21 cellular contexts compared by ENCODE assay signal in the genomic region with DNA sequence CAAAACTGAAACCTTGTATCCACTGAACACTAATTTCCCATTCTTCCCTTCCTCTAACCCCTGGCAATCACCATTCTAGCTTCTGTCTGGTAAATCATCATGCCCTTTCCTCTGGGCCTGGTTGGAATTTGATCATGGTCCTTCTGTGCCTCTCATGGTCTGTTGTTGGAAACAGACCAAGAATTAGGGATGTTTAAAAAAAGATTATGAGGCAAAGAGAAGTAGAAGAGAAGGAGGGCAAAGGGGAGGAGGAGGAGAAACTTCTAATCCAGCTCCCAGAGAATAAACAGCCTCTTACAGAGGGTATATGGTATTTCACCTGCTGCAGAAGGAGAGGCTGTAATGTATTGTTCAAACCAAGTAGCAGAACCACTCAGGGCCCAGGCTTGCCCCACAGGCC. TPM values are rescaled to one million over a fixed set of nuclear protein-coding genes. Genes with fewer than 3 reads are reported as not detected.
"Had no signal": no experiment of that assay in that cellular context is flagged by ENCODE, and none has a peak within 500 bp of the region (broad histone marks: within the 10 kb centered on the region; RNA-seq: fewer than 3 reads in every experiment).

No MANE protein-coding gene starts in this region.

- H3K36me3 ChIP-seq: brain microvascular endothelial cell, gastroesophageal sphincter, thyroid gland had no signal

- H3K9me3 ChIP-seq: gastroesophageal sphincter, thyroid gland had no signal

- H3K4me3 ChIP-seq: coronary artery, gastroesophageal sphincter, hepatocyte, lung, thyroid gland had no signal

- DNase-seq: activated CD4-positive, CD25-positive, alpha-beta regulatory T cell treated with anti-CD3 and anti-CD28 coated beads, Interleukin-2, amount 50 U/mL, for 72 hours; activated CD8-positive, alpha-beta memory T cell treated with anti-CD3 and anti-CD28 coated beads for 24 hours; activated CD8-positive, alpha-beta memory T cell treated with anti-CD3 and anti-CD28 coated beads, Interleukin-2, amount 50 U/mL, for 48 hours; activated effector memory CD4-positive, alpha-beta T cell treated with Interleukin-2 at 50 U/mL for 16 hours; activated naive CD4-positive, alpha-beta T cell treated with anti-CD3 and anti-CD28 coated beads, Interleukin-2, amount 10 ng/mL, durations not matched to agents 7 days and 5 days; activated naive CD8-positive, alpha-beta T cell treated with anti-CD3 and anti-CD28 coated beads, Interleukin-2, amount 50 U/mL, for 24 hours; activated T-cell treated with anti-CD3 and anti-CD28 coated beads, Interleukin-2, amount 50 U/mL, for 48 hours; aorta; brain microvascular endothelial cell; stimulated activated CD4-positive, alpha-beta T cell treated with anti-CD3 and anti-CD28 coated beads, Interleukin-12 subunit alpha, Interleukin-12 subunit beta, amount 100 ng/mL, for 4 hours; stimulated activated CD4-positive, alpha-beta T cell treated with anti-CD3 and anti-CD28 coated beads, Interleukin-1b, Interleukin-23, amount 100 ng/mL, for 48 hours; stimulated activated CD8-positive, alpha-beta memory T cell treated with anti-CD3 and anti-CD28 coated beads, Interleukin-4, amount 100 ng/mL, for 48 hours; stimulated activated naive CD4-positive, alpha-beta T cell treated with Interleukin-2 at 50 U/mL for 16 hours; T-helper 2 cell; thyroid gland had no signal

- ATAC-seq: activated naive CD8-positive, alpha-beta T cell treated with anti-CD3 and anti-CD28 coated beads, Interleukin-2, amount 50 U/mL, for 24 hours; gastroesophageal sphincter had no signal

- H3K4me1 ChIP-seq: gastroesophageal sphincter, parathyroid adenoma had no signal

- H3K27me3 ChIP-seq: brain microvascular endothelial cell, gastroesophageal sphincter, hepatocyte, thyroid gland had no signal

- H3K27ac ChIP-seq: brain microvascular endothelial cell, coronary artery, gastroesophageal sphincter, hepatocyte, parathyroid adenoma, thyroid gland, VCaP had no signal

RNA-seq across cellular contexts. Expression of gene TEX12, which starts 18.7 kb away (rescaled TPM):
- total RNA-seq: gastroesophageal sphincter had no signal
- polyA plus RNA-seq: aorta, hepatocyte had no signal
